ENCODE assay signal across 8 cellular contexts in genomic region chr6:83192871-83193746, GRCh38. TPM values are rescaled to one million over a fixed set of nuclear protein-coding genes. Genes with fewer than 3 reads are reported as not detected.
DNase-seq lines count a peak whose midpoint lies in the region; ATAC-seq and TF ChIP-seq lines count a peak whose summit lies in the region.

Gene PGM3 (minus strand): TSS chr6:83193265. CDS start chr6:83191012, 2,253 bp downstream.
Gene RWDD2A (plus strand): TSS chr6:83193357. CDS start chr6:83194452, 1,095 bp downstream.

- H3K9ac ChIP-seq in GM23248 = peak within 1 kb of the TSS; percentile 98

- H3K27me3 ChIP-seq in GM23248 (replicated peaks; ENCODE audit: insufficient read depth) = no peaks in the 10 kb centered on the region

- peaks cover 62% of the 10 kb centered on the region for H3K79me2 ChIP-seq in GM23248 (ENCODE audit: insufficient read depth)

- H3K36me3 ChIP-seq in GM23248 (ENCODE audit: low read depth) (peaks cover 21% of the 10 kb centered on the region), KOPT-K1 (ENCODE audit: insufficient read depth, low read length) (no peaks in the 10 kb centered on the region)

- peak within 1 kb of the TSS; percentile 72 for H2AFZ ChIP-seq in GM23248

- H3K27ac ChIP-seq in GM23248 (peak within 1 kb of the TSS; percentile 92), KOPT-K1 (ENCODE audit: low read depth, low read length, poor library complexity, severe bottlenecking) (peak within 1 kb of the TSS; percentile 73), RWPE1 (peak within 1 kb of the TSS; percentile 66)

- H3K36me3 Mint-ChIP-seq in natural killer cell treated with Interleukin-12 subunit alpha and Interleukin-12 subunit beta and Interleukin-15 and Interleukin-18, amount 100 ng/mL, for 72 hours = peaks cover 4% of the 10 kb centered on the region

- H3K4me2 ChIP-seq in GM23248 (ENCODE audit: unreplicated experiment) = peak within 1 kb of the TSS; percentile 95

- peaks cover 23 to 28% of the 10 kb centered on the region in 2 donors for H3K4me1 Mint-ChIP-seq in natural killer cell treated with Interleukin-12 subunit alpha and Interleukin-12 subunit beta and Interleukin-15 and Interleukin-18, amount 100 ng/mL, for 72 hours (ENCODE audit: low read depth in 2 of 2)

- peaks cover 35% of the 10 kb centered on the region for H3K4me1 ChIP-seq in GM23248 (ENCODE audit: insufficient read depth)

- 0 to 1% methylated on average over 54 to 60 of the region's 88 CpGs for WGBS in GM23248 (ENCODE audit: low coverage in 1 of 2, low lambda C conversion rate in 2 of 2, missing lambda C conversion rate in 2 of 2), 2 experiments

- peak within 1 kb of the TSS; percentile 76 to 94 for H3K27ac Mint-ChIP-seq in natural killer cell treated with Interleukin-12 subunit alpha and Interleukin-12 subunit beta and Interleukin-15 and Interleukin-18, amount 100 ng/mL, for 72 hours

- no peaks in the 10 kb centered on the region for H3K9me2 ChIP-seq in GM23248 (ENCODE audit: insufficient read depth)

- H4K20me1 ChIP-seq in GM23248 (ENCODE audit: insufficient read depth) = no peaks in the 10 kb centered on the region

- no peaks in the 10 kb centered on the region for H3K27me3 Mint-ChIP-seq in natural killer cell treated with Interleukin-12 subunit alpha and Interleukin-12 subunit beta and Interleukin-15 and Interleukin-18, amount 100 ng/mL, for 72 hours

- no peaks in the 10 kb centered on the region for H3K9me3 ChIP-seq in GM23248 (ENCODE audit: low read depth)
- H3K9me3 ChIP-seq in KOPT-K1 (ENCODE audit: insufficient read depth, low read length, poor library complexity, severe bottlenecking) = no peaks in the 10 kb centered on the region

- POLR2A ChIA-PET in RWPE1 (lab: Yijun Ruan, JAX; ENCODE audit: low non-redundant PET) = no interaction called here

- DNase-seq in EH (ENCODE audit: low read depth) (peak; percentile 89), GM23248 (peak; percentile 97), RWPE1 (ENCODE audit: low spot score) (peak; percentile 93), fibroblast of peridontal ligament (ENCODE audit: extremely low read depth) (peak; percentile 77)
- DNase-seq in activated T-helper 9 cell treated with anti-CD3 and anti-CD28 coated beads, Interleukin-2, amount 50 U/mL, for 16 hours (ENCODE audit: low read depth) = peak; percentile 85
- DNase-seq in natural killer cell treated with Interleukin-12 subunit alpha and Interleukin-12 subunit beta and Interleukin-15 and Interleukin-18, amount 100 ng/mL, for 72 hours (ENCODE audit: low spot score) = peak; percentile 95
- DNase-seq in stimulated activated naive CD4-positive, alpha-beta T cell treated with Interleukin-2 at 50 U/mL for 16 hours (lab: John Stamatoyannopoulos, UW) = peak; percentile 89

- peak within 1 kb of the TSS; percentile 88 for H3K4me3 ChIP-seq in GM23248

- no peak for TF ChIP-seq CTCF in RWPE1 (conservative IDR thresholded peaks at IDR 0.05; ENCODE audit: low read depth)

- 0 out of 2 replicates have a peak, but pooled peaks cover 3% of the 10 kb centered on the region for H3F3A ChIP-seq in GM23248 (ENCODE audit: insufficient read depth)

- in situ Hi-C loops in GM23248 (cut with MboI) = loop anchor here (25.0 kb wide), 1 partner anchor 956 kb away; the partner anchor contains the start of gene IBTK

- no peaks in the 10 kb centered on the region for H3K9me3 Mint-ChIP-seq in natural killer cell treated with Interleukin-12 subunit alpha and Interleukin-12 subunit beta and Interleukin-15 and Interleukin-18, amount 100 ng/mL, for 72 hours

- CTCF ChIA-PET in RWPE1 (lab: Yijun Ruan, JAX) = interaction anchor here (0.6 to 1.2 kb wide), 2 partner anchors 85 to 125 kb away, joined by 3 to 4 read pairs; partner anchors contain the start of gene DOP1A

- H3K4me3 Mint-ChIP-seq in natural killer cell treated with Interleukin-12 subunit alpha and Interleukin-12 subunit beta and Interleukin-15 and Interleukin-18, amount 100 ng/mL, for 72 hours = peak within 1 kb of the TSS; percentile 98

- peak; percentile 99 for ATAC-seq in natural killer cell treated with Interleukin-12 subunit alpha and Interleukin-12 subunit beta and Interleukin-15 and Interleukin-18, amount 100 ng/mL, for 72 hours

RNA-seq across cellular contexts. Expression of gene PGM3, which starts in this region (rescaled TPM):
- total RNA-seq in GM23248 (2014; rRNA removed; shearing (Covaris generic)) = 74.4 and 89.0 TPM in 2 replicates
- polyA plus RNA-seq in GM23248 (2016; fragmentation: Nextera tagmentation; extraction: Ambion mirVana) = 131 and 132 TPM in 2 replicates
- total RNA-seq in natural killer cell treated with Interleukin-12 subunit alpha and Interleukin-12 subunit beta and Interleukin-15 and Interleukin-18, amount 100 ng/mL, for 72 hours = 10 to 100 TPM; 28.9 to 29.2 TPM

RNA-seq across cellular contexts. Expression of gene RWDD2A, which starts in this region (rescaled TPM):
- total RNA-seq in GM23248 (2014; rRNA removed; shearing (Covaris generic)) = 4.4 and 6.1 TPM in 2 replicates
- 5.2 and 5.5 TPM in 2 replicates for polyA plus RNA-seq in GM23248 (2016; fragmentation: Nextera tagmentation; extraction: Ambion mirVana)
- 1 to 10 TPM; 1.5 TPM for total RNA-seq in natural killer cell treated with Interleukin-12 subunit alpha and Interleukin-12 subunit beta and Interleukin-15 and Interleukin-18, amount 100 ng/mL, for 72 hours

Comparison
In these comparisons a context has a peak if more than half of its experiments do, and no peak if none do; other contexts are left out.
1. Peak in every context shown above with its lines: DNase-seq, ATAC-seq, H3K4me3 ChIP-seq and H3K27ac ChIP-seq.